Comparison of ENCODE assay signal across 36 cellular contexts in genomic region chr19:44232867-44233266, GRCh38. TPM values are rescaled to one million over a fixed set of nuclear protein-coding genes. Genes with fewer than 3 reads are reported as not detected.
"Had no signal": no experiment of that assay in that cellular context is flagged by ENCODE, and none has a peak within 500 bp of the region (broad histone marks: within the 10 kb centered on the region; RNA-seq: fewer than 3 reads in every experiment).

No MANE protein-coding gene starts in this region.

- DNase-seq: Karpas-422, Kasumi-1, KG1, MG63, MM.1S, MV-4-11, NCI-H1048, NCI-H1092, NCI-H1092 treated with DMSO at 0.1 percent for 48 hours, NCI-H1105, NCI-H1105 treated with DMSO at 0.1 percent for 48 hours, NCI-H1417, NCI-H1417 treated with DMSO at 0.1 percent for 48 hours, NCI-H1436, NCI-H1436 treated with DMSO at 0.1 percent for 48 hours, NCI-H146, NCI-H1694, NCI-H1694 treated with DMSO at 0.1 percent for 48 hours, NCI-H187, NCI-H187 treated with DMSO at 0.1 percent for 48 hours, NCI-H1930, NCI-H2029, NCI-H2029 treated with DMSO at 0.1 percent for 48 hours, NCI-H2081, NCI-H2081 treated with DMSO at 0.1 percent for 48 hours, NCI-H2107, NCI-H2171, NCI-H2171 treated with DMSO at 0.1 percent for 48 hours, NCI-H2227 treated with DMSO at 0.1 percent for 48 hours, NCI-H226, NCI-H345, NCI-H446, NCI-H446 treated with DMSO at 0.1 percent for 48 hours, NCI-H510A had no signal

- H3K27ac ChIP-seq: KMS-11 had no signal

- H3K9ac ChIP-seq: KMS-11 had no signal

- H3K27me3 ChIP-seq: MG63 had no signal

- H3K4me3 ChIP-seq: MG63 had no signal

RNA-seq across cellular contexts. Expression of gene ZNF233, which starts 26.8 kb away (rescaled TPM):
- total RNA-seq: MCF 10A had no signal
